In genomic region chr18:33113421-33113820, GRCh38 we compare ENCODE assay signal across 21 cellular contexts.
"Had no signal": no experiment of that assay in that cellular context is flagged by ENCODE, and none has a peak within 500 bp of the region (broad histone marks: within the 10 kb centered on the region; RNA-seq: fewer than 3 reads in every experiment).

No MANE protein-coding gene starts in this region.

- H3K27ac ChIP-seq: PC-9 had no signal

- H3K27me3 Mint-ChIP-seq: activated CD4-positive, alpha-beta T cell treated with anti-CD3 and anti-CD28 coated beads, Interleukin-2, amount 10 ng/mL, durations not matched to agents 24 days and 14 days; activated CD8-positive, alpha-beta memory T cell treated with anti-CD3 and anti-CD28 coated beads, Interleukin-2, amount 10 ng/mL, durations not matched to agents 7 days and 5 days; activated naive CD8-positive, alpha-beta T cell treated with anti-CD3 and anti-CD28 coated beads, Interleukin-2, amount 50 U/mL, for 24 hours; activated T-cell treated with anti-CD3 and anti-CD28 coated beads, Interleukin-2, amount 50 U/mL, for 24 hours; brain; central memory CD8-positive, alpha-beta T cell had no signal

- H3K4me1 Mint-ChIP-seq: activated B cell treated with CpG ODN at 0.5 μM for 24 hours; activated CD4-positive, alpha-beta T cell treated with anti-CD3 and anti-CD28 coated beads, Interleukin-2, amount 10 ng/mL, durations not matched to agents 24 days and 14 days; activated CD8-positive, alpha-beta memory T cell treated with anti-CD3 and anti-CD28 coated beads, Interleukin-2, amount 10 ng/mL, durations not matched to agents 7 days and 5 days; activated naive CD8-positive, alpha-beta T cell treated with anti-CD3 and anti-CD28 coated beads, Interleukin-2, amount 50 U/mL, for 24 hours; brain; central memory CD8-positive, alpha-beta T cell had no signal

- H3K4me3 ChIP-seq: PC-9 had no signal

- H3K9me3 Mint-ChIP-seq: activated CD4-positive, alpha-beta T cell treated with anti-CD3 and anti-CD28 coated beads, Interleukin-2, amount 10 ng/mL, durations not matched to agents 24 days and 14 days; T-helper 1 cell treated with Interleukin-12 subunit alpha and Interleukin-12 subunit beta and Interleukin-4 antibody, amounts not matched to agents 30 μg/mL and 1 μg/mL, for 36 hours had no signal

- H3K27ac Mint-ChIP-seq: activated B cell treated with CpG ODN at 0.5 μM for 24 hours; activated CD4-positive, alpha-beta T cell treated with anti-CD3 and anti-CD28 coated beads, Interleukin-2, amount 10 ng/mL, durations not matched to agents 24 days and 14 days; activated CD8-positive, alpha-beta memory T cell treated with anti-CD3 and anti-CD28 coated beads, Interleukin-2, amount 10 ng/mL, durations not matched to agents 7 days and 5 days; activated naive CD4-positive, alpha-beta T cell treated with anti-CD3 and anti-CD28 coated beads, Interleukin-2, amount 50 U/mL, for 72 hours; activated naive CD8-positive, alpha-beta T cell treated with anti-CD3 and anti-CD28 coated beads, Interleukin-2, amount 50 U/mL, for 24 hours; activated T-cell treated with anti-CD3 and anti-CD28 coated beads, Interleukin-2, amount 50 U/mL, for 24 hours; brain; T-helper 1 cell treated with Interleukin-12 subunit alpha and Interleukin-12 subunit beta and Interleukin-4 antibody, amounts not matched to agents 30 μg/mL and 1 μg/mL, for 36 hours had no signal

- H3K4me3 Mint-ChIP-seq: activated B cell treated with CpG ODN at 0.5 μM for 24 hours; activated CD4-positive, alpha-beta T cell treated with anti-CD3 and anti-CD28 coated beads, Interleukin-2, amount 10 ng/mL, durations not matched to agents 24 days and 14 days; activated CD8-positive, alpha-beta memory T cell treated with anti-CD3 and anti-CD28 coated beads, Interleukin-2, amount 10 ng/mL, durations not matched to agents 7 days and 5 days; activated naive CD8-positive, alpha-beta T cell treated with anti-CD3 and anti-CD28 coated beads, Interleukin-2, amount 50 U/mL, for 24 hours; activated T-cell treated with anti-CD3 and anti-CD28 coated beads, Interleukin-2, amount 50 U/mL, for 24 hours; brain; central memory CD8-positive, alpha-beta T cell; T-helper 1 cell treated with Interleukin-12 subunit alpha and Interleukin-12 subunit beta and Interleukin-4 antibody, amounts not matched to agents 30 μg/mL and 1 μg/mL, for 36 hours had no signal

- H2AFZ ChIP-seq: PC-9 had no signal

- H3K4me2 ChIP-seq: PC-9 had no signal

- H3K36me3 Mint-ChIP-seq: activated CD8-positive, alpha-beta memory T cell treated with anti-CD3 and anti-CD28 coated beads, Interleukin-2, amount 10 ng/mL, durations not matched to agents 7 days and 5 days; activated naive CD4-positive, alpha-beta T cell treated with anti-CD3 and anti-CD28 coated beads, Interleukin-2, amount 50 U/mL, for 72 hours; brain had no signal

- DNase-seq: activated B cell treated with CpG ODN at 0.5 μM for 24 hours; activated CD4-positive, alpha-beta T cell treated with anti-CD3 and anti-CD28 coated beads for 1 hour; activated CD4-positive, alpha-beta T cell treated with anti-CD3 and anti-CD28 coated beads, Interleukin-2, amount 10 ng/mL, durations not matched to agents 24 days and 14 days; activated CD4-positive, alpha-beta T cell treated with anti-CD3 and anti-CD28 coated beads, Interleukin-2, amount 50 U/mL, for 48 hours; activated CD8-positive, alpha-beta memory T cell treated with anti-CD3 and anti-CD28 coated beads, Interleukin-2, amount 10 ng/mL, durations not matched to agents 7 days and 5 days; activated effector memory CD4-positive, alpha-beta T cell treated with anti-CD3 and anti-CD28 coated beads, Interleukin-2, amount 50 U/mL, for 16 hours; activated naive CD4-positive, alpha-beta T cell treated with Interleukin-2 at 50 U/mL for 16 hours; activated naive CD8-positive, alpha-beta T cell treated with anti-CD3 and anti-CD28 coated beads, Interleukin-2, amount 50 U/mL, for 24 hours; activated T-cell treated with anti-CD3 and anti-CD28 coated beads, Interleukin-2, amount 50 U/mL, for 24 hours; amniotic stem cell; Kasumi-1; KBM-7; NCI-H187; NCI-H226; NCI-H526 treated with DMSO at 0.1 percent for 48 hours; PC-9; SHP77 treated with DMSO at 0.1 percent for 48 hours had no signal
